1 cellular context compared by ENCODE assay signal in genomic region chr11:9260182-9261146, GRCh38.
TF ChIP-seq lines count a peak whose summit lies in the region.

No MANE protein-coding gene starts in this region.

TF ChIP-seq in H1, 55 proteins besides CTCF, POLR2A, EP300 and RAD21:
- TF ChIP-seq SIX5 (IDR thresholded peaks at IDR 0.05; ENCODE audit: low read depth, low read length) (no peak), MAFK (IDR thresholded peaks at IDR 0.05; ENCODE audit: low read depth, low read length) (peak; percentile 68; the same call in 1 of the 2 replicates), POLR2AphosphoS5 (IDR thresholded peaks at IDR 0.05; ENCODE audit: low read depth, low read length) (no peak)
